Comparison of ENCODE assay signal across 19 cellular contexts in genomic region chr2:18219676-18220075, GRCh38.
A peak's percentile ranks its signal among the peaks of the same experiment; 100 is the strongest.
DNase-seq lines count a peak whose midpoint lies in the region; ATAC-seq and TF ChIP-seq lines count a peak whose summit lies in the region.
"Had no signal": no experiment of that assay in that cellular context is flagged by ENCODE, and none has a peak within 500 bp of the region (broad histone marks: within the 10 kb centered on the region; RNA-seq: fewer than 3 reads in every experiment).

No MANE protein-coding gene starts in this region.

- no peaks in the 10 kb centered on the region for H3K4me1 Mint-ChIP-seq in HFFc6 (ENCODE audit: low read depth)
- H3K4me1 Mint-ChIP-seq: B cell had no signal

- ATAC-seq in foreskin keratinocyte (no peak), HG03025 (IDR thresholded peaks at IDR 0.05; ENCODE audit: low FRiP score, unreplicated experiment) (no peak), HG03095 (IDR thresholded peaks at IDR 0.05; ENCODE audit: unreplicated experiment) (no peak)
- ATAC-seq: gastroesophageal sphincter, left lung, pancreas had no signal

- H3K27ac ChIP-seq in brain microvascular endothelial cell (no peak overlapping the region), foreskin keratinocyte (no peak overlapping the region), caudate nucleus (ENCODE audit: low read depth, low read length) (no peak overlapping the region)
- H3K27ac ChIP-seq: gastroesophageal sphincter, left lung, pancreas, uterus had no signal

- in situ Hi-C loops in brain microvascular endothelial cell (cut with HindIII; ENCODE audit: low pct_ligation_motif_present, low sequenced_read_pairs), result no loop called here

- H3K36me3 ChIP-seq in brain microvascular endothelial cell (replicated peaks), result no peaks in the 10 kb centered on the region
- H3K36me3 ChIP-seq: gastroesophageal sphincter, left lung, pancreas, uterus had no signal

- H3K27me3 Mint-ChIP-seq in HFFc6 (ENCODE audit: insufficient read depth), result peaks cover 3% of the 10 kb centered on the region

- no peak overlapping the region for H3K4me3 Mint-ChIP-seq in HFFc6
- H3K4me3 Mint-ChIP-seq: B cell had no signal

- H3K4me1 ChIP-seq in foreskin keratinocyte, result peaks cover 9% of the 10 kb centered on the region
- H3K4me1 ChIP-seq: gastroesophageal sphincter, left lung, pancreas, uterus had no signal

- DNase-seq in AG08395 (ENCODE audit: low spot score) (peak; percentile 18), HFFc6 (peak; percentile 5), brain microvascular endothelial cell (no peak), foreskin keratinocyte (no peak), activated gamma-delta T cell treated with Interleukin-2 at 50 U/mL for 16 hours (no peak), caudate nucleus (lab: John Stamatoyannopoulos, UW) (no peak)
- DNase-seq: activated CD8-positive, alpha-beta memory T cell treated with anti-CD3 and anti-CD28 coated beads, Interleukin-2, amount 50 U/mL, for 4 hours; activated gamma-delta T cell; left lung; NCI-H1048; NCI-H2081; NCI-H510A; pancreas; stimulated activated CD4-positive, alpha-beta T cell treated with anti-CD3 and anti-CD28 coated beads, Interleukin-4, amount 100 ng/mL, for 1 hour; uterus had no signal

- no peaks in the 10 kb centered on the region for H3K36me3 Mint-ChIP-seq in HFFc6 (ENCODE audit: low read depth)

- no peak overlapping the region for H3K27ac Mint-ChIP-seq in HFFc6
- H3K27ac Mint-ChIP-seq: B cell had no signal

- TF ChIP-seq CTCF in HFFc6 (IDR thresholded peaks at IDR 0.05) (peak; percentile 63), brain microvascular endothelial cell (IDR thresholded peaks at IDR 0.05; ENCODE audit: low read depth, low read length, missing control alignments) (peak; percentile 49), foreskin keratinocyte (conservative IDR thresholded peaks at IDR 0.05) (peak; percentile 56)

- H3K27me3 ChIP-seq in brain microvascular endothelial cell (replicated peaks) (no peaks in the 10 kb centered on the region), foreskin keratinocyte (no peaks in the 10 kb centered on the region)
- H3K27me3 ChIP-seq: gastroesophageal sphincter, left lung, pancreas, uterus had no signal

- H3K4me3 ChIP-seq in brain microvascular endothelial cell (ENCODE audit: low read depth, low read length), result no peak overlapping the region
- H3K4me3 ChIP-seq: gastroesophageal sphincter, left lung, pancreas, uterus had no signal

- no peaks in the 10 kb centered on the region for H3K9me3 Mint-ChIP-seq in HFFc6

Comparison
In these comparisons a context has a peak if more than half of its experiments do, and no peak if none do; other contexts are left out.
1. DNase-seq: peak in AG08395 (single experiment) and HFFc6 (single experiment); none in brain microvascular endothelial cell (single experiment), foreskin keratinocyte (0 of 2), activated gamma-delta T cell treated with Interleukin-2 at 50 U/mL for 16 hours (single experiment) and caudate nucleus (0 of 61).
2. Peak in every context shown above with its lines, with median percentiles within 50 percentile points of each other: CTCF ChIP-seq.